Comparison of ENCODE assay signal across 1 cellular context in the genomic region with DNA sequence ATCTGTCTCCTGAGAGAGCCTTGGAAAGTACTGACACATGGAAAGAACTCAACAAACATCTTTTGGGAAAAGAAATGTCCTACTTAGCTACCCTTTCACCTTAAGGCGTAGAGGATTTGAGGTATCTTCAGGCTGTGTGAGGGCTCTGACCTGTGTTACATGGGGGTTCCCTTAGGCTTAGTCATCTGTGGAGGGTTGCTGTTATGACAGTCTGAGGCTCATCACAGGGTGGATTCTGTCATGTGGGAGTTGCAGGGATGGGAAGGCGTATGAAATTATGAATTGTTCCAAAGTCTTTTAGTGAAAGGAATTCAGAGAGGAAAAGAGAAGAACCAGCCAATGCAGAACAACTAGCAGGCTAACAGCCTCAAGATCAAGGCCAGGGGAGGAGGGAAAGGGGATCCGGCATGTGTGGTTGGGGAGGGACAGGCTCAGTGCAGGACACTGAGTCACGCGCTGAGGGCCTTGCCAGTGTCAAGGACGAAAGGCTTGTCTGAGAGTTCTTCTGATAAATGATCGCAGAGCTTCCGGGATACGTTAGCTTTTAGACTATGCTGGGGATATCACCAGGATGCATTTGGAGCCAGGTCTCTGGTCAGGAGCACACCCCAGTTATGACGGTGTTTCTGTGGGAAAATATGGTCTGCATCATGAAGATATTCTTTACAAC.
TF ChIP-seq lines count a peak whose summit lies in the region.

No MANE protein-coding gene starts in this region.

TF ChIP-seq in HCT116, 20 proteins besides CTCF, POLR2A, EP300 and RAD21 (continued from another document):
- TF ChIP-seq, protein P1, sequence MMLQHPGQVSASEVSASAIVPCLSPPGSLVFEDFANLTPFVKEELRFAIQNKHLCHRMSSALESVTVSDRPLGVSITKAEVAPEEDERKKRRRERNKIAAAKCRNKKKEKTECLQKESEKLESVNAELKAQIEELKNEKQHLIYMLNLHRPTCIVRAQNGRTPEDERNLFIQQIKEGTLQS (IDR thresholded peaks at IDR 0.05), result no peak
- no peak for TF ChIP-seq JUND (IDR thresholded peaks at IDR 0.05)
- TF ChIP-seq ELF1 (IDR thresholded peaks at IDR 0.05; ENCODE audit: borderline replicate concordance, low read depth), result no peak
- TF ChIP-seq POLR2AphosphoS5 (IDR thresholded peaks at IDR 0.05; ENCODE audit: low read depth, low read length), result no peak
- TF ChIP-seq, protein P2, sequence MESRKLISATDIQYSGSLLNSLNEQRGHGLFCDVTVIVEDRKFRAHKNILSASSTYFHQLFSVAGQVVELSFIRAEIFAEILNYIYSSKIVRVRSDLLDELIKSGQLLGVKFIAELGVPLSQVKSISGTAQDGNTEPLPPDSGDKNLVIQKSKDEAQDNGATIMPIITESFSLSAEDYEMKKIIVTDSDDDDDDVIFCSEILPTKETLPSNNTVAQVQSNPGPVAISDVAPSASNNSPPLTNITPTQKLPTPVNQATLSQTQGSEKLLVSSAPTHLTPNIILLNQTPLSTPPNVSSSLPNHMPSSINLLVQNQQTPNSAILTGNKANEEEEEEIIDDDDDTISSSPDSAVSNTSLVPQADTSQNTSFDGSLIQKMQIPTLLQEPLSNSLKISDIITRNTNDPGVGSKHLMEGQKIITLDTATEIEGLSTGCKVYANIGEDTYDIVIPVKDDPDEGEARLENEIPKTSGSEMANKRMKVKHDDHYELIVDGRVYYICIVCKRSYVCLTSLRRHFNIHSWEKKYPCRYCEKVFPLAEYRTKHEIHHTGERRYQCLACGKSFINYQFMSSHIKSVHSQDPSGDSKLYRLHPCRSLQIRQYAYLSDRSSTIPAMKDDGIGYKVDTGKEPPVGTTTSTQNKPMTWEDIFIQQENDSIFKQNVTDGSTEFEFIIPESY (IDR thresholded peaks at IDR 0.05; ENCODE audit: extremely low read depth, insufficient replicate concordance, low read length), result no peak
- TF ChIP-seq SIN3A (IDR thresholded peaks at IDR 0.05; ENCODE audit: low read depth), result no peak
TF ChIP-seq in HCT116: peak in this region for 0.
